In the genomic region with DNA sequence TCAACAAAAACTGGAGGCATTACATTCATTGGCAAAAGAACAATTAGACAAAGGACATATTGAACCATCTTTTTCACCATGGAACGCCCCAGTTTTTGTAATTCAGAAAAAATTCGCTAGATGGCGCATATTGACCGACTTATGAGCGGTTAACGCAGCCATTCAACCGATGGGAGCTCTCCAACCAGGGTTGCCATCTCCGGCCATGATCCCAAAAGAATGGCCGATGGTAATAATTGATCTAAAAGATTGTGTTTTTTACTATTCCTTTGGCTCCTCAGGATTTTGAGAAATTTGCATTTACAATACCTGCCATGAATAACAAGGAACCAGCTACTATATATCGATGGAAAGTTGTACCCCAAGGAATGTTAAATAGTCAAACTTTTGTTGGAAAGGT, we compare ENCODE assay signal across 1 cellular context.
TF ChIP-seq lines count a peak whose summit lies in the region.

No MANE protein-coding gene starts in this region.

TF ChIP-seq in SK-N-SH treated with all-trans-retinoic acid at 6 μM for 48 hours, 23 proteins besides CTCF, POLR2A, EP300 and RAD21 (continued from another document):
- TF ChIP-seq, protein P1, sequence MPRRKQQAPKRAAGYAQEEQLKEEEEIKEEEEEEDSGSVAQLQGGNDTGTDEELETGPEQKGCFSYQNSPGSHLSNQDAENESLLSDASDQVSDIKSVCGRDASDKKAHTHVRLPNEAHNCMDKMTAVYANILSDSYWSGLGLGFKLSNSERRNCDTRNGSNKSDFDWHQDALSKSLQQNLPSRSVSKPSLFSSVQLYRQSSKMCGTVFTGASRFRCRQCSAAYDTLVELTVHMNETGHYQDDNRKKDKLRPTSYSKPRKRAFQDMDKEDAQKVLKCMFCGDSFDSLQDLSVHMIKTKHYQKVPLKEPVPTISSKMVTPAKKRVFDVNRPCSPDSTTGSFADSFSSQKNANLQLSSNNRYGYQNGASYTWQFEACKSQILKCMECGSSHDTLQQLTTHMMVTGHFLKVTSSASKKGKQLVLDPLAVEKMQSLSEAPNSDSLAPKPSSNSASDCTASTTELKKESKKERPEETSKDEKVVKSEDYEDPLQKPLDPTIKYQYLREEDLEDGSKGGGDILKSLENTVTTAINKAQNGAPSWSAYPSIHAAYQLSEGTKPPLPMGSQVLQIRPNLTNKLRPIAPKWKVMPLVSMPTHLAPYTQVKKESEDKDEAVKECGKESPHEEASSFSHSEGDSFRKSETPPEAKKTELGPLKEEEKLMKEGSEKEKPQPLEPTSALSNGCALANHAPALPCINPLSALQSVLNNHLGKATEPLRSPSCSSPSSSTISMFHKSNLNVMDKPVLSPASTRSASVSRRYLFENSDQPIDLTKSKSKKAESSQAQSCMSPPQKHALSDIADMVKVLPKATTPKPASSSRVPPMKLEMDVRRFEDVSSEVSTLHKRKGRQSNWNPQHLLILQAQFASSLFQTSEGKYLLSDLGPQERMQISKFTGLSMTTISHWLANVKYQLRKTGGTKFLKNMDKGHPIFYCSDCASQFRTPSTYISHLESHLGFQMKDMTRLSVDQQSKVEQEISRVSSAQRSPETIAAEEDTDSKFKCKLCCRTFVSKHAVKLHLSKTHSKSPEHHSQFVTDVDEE (CRISPR knock-in tag; IDR thresholded peaks at IDR 0.05) = no peak
TF ChIP-seq in SK-N-SH treated with all-trans-retinoic acid at 6 μM for 48 hours: peak in this region for 0.
